17 cellular contexts compared by ENCODE assay signal in the genomic region with DNA sequence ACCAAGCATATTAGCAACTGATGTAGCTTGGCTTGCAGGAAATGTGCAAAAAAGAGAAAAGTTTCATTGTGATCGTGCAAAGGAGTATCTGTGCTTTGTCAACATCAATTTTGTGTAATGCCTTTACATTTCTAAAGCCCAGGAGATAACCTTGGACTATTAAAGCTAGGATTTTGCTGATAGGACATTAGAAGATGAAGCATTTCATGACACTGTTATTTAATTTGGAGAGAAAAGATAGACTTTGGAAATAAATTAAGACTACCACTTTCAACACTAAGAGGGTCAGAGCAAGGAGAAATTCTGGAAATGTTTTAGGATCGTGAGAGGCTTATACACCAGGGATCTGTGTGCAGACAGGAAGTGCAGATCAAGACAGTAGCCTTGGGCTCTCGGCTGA.
DNase-seq lines count a peak whose midpoint lies in the region; ATAC-seq, FAIRE-seq and TF ChIP-seq lines count a peak whose summit lies in the region.
"Had no signal": no experiment of that assay in that cellular context is flagged by ENCODE, and none has a peak within 500 bp of the region (broad histone marks: within the 10 kb centered on the region; RNA-seq: fewer than 3 reads in every experiment).

No MANE protein-coding gene starts in this region.

- H3K36me3 ChIP-seq in ACC112 (ENCODE audit: insufficient read depth, low read length) (no peaks in the 10 kb centered on the region), SK-N-MC (ENCODE audit: insufficient read depth, low read length) (no peaks in the 10 kb centered on the region), neural progenitor cell (no peaks in the 10 kb centered on the region)
- no peaks in the 10 kb centered on the region for H3K36me3 ChIP-seq in naive thymus-derived CD4-positive, alpha-beta T cell (ENCODE audit: control insufficient read depth in 2 of 3, insufficient read depth in 3 of 3, low read length in 3 of 3)

- no peak for ATAC-seq in HG03565 (IDR thresholded peaks at IDR 0.05; ENCODE audit: unreplicated experiment)
- ATAC-seq in naive thymus-derived CD4-positive, alpha-beta T cell = no peak

- no peak for FAIRE-seq in GM12891 (lab: Jason Lieb, UNC)

- H3F3A ChIP-seq in neural progenitor cell (ENCODE audit: low read depth) = no peaks in the 10 kb centered on the region

- H3K4me1 ChIP-seq in ACC112 (ENCODE audit: control insufficient read depth, insufficient read depth, low read length, unreplicated experiment) (no peaks in the 10 kb centered on the region), neural progenitor cell (no peaks in the 10 kb centered on the region)
- H3K4me1 ChIP-seq in naive thymus-derived CD4-positive, alpha-beta T cell (ENCODE audit: control insufficient read depth in 2 of 2, insufficient read depth in 2 of 2, low read length in 2 of 2) = no peaks in the 10 kb centered on the region

- H3K9me3 Mint-ChIP-seq in neural progenitor cell = no peaks in the 10 kb centered on the region
- no peaks in the 10 kb centered on the region for H3K9me3 Mint-ChIP-seq in naive thymus-derived CD4-positive, alpha-beta T cell

- CTCF ChIA-PET in naive thymus-derived CD4-positive, alpha-beta T cell (lab: Charles Lee) = no interaction called here

- H3K27ac ChIP-seq in ACC112 (ENCODE audit: low read depth, low read length) = no peak overlapping the region
- H3K27ac ChIP-seq in SK-N-MC = no peak overlapping the region
- no peak overlapping the region for H3K27ac ChIP-seq in neural progenitor cell
- no peak overlapping the region for H3K27ac ChIP-seq in naive thymus-derived CD4-positive, alpha-beta T cell (ENCODE audit: low read depth, low read length)
- H3K27ac ChIP-seq: C4-2B had no signal

- H3K27me3 ChIP-seq in ACC112 (ENCODE audit: insufficient read depth, low read length) (no peaks in the 10 kb centered on the region), neural progenitor cell (no peaks in the 10 kb centered on the region)
- no peaks in the 10 kb centered on the region for H3K27me3 ChIP-seq in naive thymus-derived CD4-positive, alpha-beta T cell (ENCODE audit: control insufficient read depth in 2 of 2, insufficient read depth in 2 of 2, low read length in 2 of 2)

- H3K4me1 Mint-ChIP-seq in neural progenitor cell = peaks cover 59% of the 10 kb centered on the region
- H3K4me1 Mint-ChIP-seq in naive thymus-derived CD4-positive, alpha-beta T cell = no peaks in the 10 kb centered on the region

- no peaks in the 10 kb centered on the region for H4K20me1 ChIP-seq in neural progenitor cell (ENCODE audit: low read depth)

- H3K27ac Mint-ChIP-seq in neural progenitor cell = peak overlapping the region; percentile 94
- no peak overlapping the region for H3K27ac Mint-ChIP-seq in naive thymus-derived CD4-positive, alpha-beta T cell
- H3K27ac Mint-ChIP-seq: H9 had no signal

- H3K4me3 ChIP-seq in ACC112 (ENCODE audit: low read depth, low read length) (no peak overlapping the region), SK-N-MC (0 out of 2 replicates have a peak overlapping the region, but pooled peaks have one; percentile 15), neural progenitor cell (no peak overlapping the region)
- H3K4me3 ChIP-seq in naive thymus-derived CD4-positive, alpha-beta T cell (ENCODE audit: low read length) = no peak overlapping the region

- no peaks in the 10 kb centered on the region for H3K9me3 ChIP-seq in SK-N-MC (ENCODE audit: low read depth, low read length)
- H3K9me3 ChIP-seq in neural progenitor cell (ENCODE audit: low read depth) = no peaks in the 10 kb centered on the region
- no peaks in the 10 kb centered on the region for H3K9me3 ChIP-seq in naive thymus-derived CD4-positive, alpha-beta T cell (ENCODE audit: control insufficient read depth in 2 of 3, low read length in 3 of 3)

- no peak for TF ChIP-seq CTCF in neural progenitor cell (IDR thresholded peaks at IDR 0.05)

- H3K27me3 Mint-ChIP-seq in neural progenitor cell (ENCODE audit: insufficient read depth, low read depth) = peaks cover 2% of the 10 kb centered on the region
- peaks cover 0 to 6% (median 0%) of the 10 kb centered on the region in 5 donors for H3K27me3 Mint-ChIP-seq in naive thymus-derived CD4-positive, alpha-beta T cell

- H2AFZ ChIP-seq in ACC112 (ENCODE audit: low read length, unreplicated experiment) (peak overlapping the region; percentile 68), neural progenitor cell (replicated peaks) (no peak overlapping the region)

- POLR2A ChIA-PET in naive thymus-derived CD4-positive, alpha-beta T cell (lab: Charles Lee) = no interaction called here

- no peak overlapping the region for H3K4me2 ChIP-seq in neural progenitor cell

- H3K9ac ChIP-seq in SK-N-MC (ENCODE audit: insufficient read length) (no peak overlapping the region), neural progenitor cell (no peak overlapping the region)

- TF ChIP-seq POLR2A in GM12891 (IDR thresholded peaks at IDR 0.05; ENCODE audit: low read depth, low read length) = no peak

- H3K79me2 ChIP-seq in ACC112 (ENCODE audit: control insufficient read depth, insufficient read depth, low read length, unreplicated experiment) (no peaks in the 10 kb centered on the region), neural progenitor cell (ENCODE audit: low read depth) (no peaks in the 10 kb centered on the region)

- no peak for DNase-seq in SK-N-MC (ENCODE audit: low read depth, low spot score)
- peak; percentile 31 for DNase-seq in foreskin melanocyte
- no peak for DNase-seq in neural progenitor cell (ENCODE audit: low spot score)
- no peak for DNase-seq in activated CD4-positive, alpha-beta T cell treated with anti-CD3 and anti-CD28 coated beads for 48 hours
- DNase-seq in GM12891 (ENCODE audit: insufficient read length, low spot score) = no peak
- DNase-seq in naive thymus-derived CD4-positive, alpha-beta T cell = no peak
- DNase-seq: 8988T; DMS53; H9; NCI-H187; NCI-H345; NCI-H526 treated with DMSO at 0.1 percent for 48 hours; NK-92 treated with Interleukin-12 subunit alpha and Interleukin-12 subunit beta, amount 100 ng/mL, for 24 hours; SHP77 treated with DMSO at 0.1 percent for 48 hours had no signal

- intact Hi-C loops in naive thymus-derived CD4-positive, alpha-beta T cell (cut with micrococcal nuclease) = no loop called here

- no peak overlapping the region for H3K4me3 Mint-ChIP-seq in neural progenitor cell
- H3K4me3 Mint-ChIP-seq in naive thymus-derived CD4-positive, alpha-beta T cell = no peak overlapping the region
- H3K4me3 Mint-ChIP-seq: H9 had no signal

- H3K36me3 Mint-ChIP-seq in neural progenitor cell = peaks cover 2% of the 10 kb centered on the region
- H3K36me3 Mint-ChIP-seq in naive thymus-derived CD4-positive, alpha-beta T cell = peaks cover 0 to 4% (median 0%) of the 10 kb centered on the region in 5 donors

TF ChIP-seq in GM12891, 5 proteins besides CTCF, POLR2A, EP300 and RAD21:
- TF ChIP-seq POU2F2 (IDR thresholded peaks at IDR 0.05; ENCODE audit: low read depth, low read length) (no peak), POLR2AphosphoS5 (IDR thresholded peaks at IDR 0.05; ENCODE audit: low read depth, low read length) (no peak), SPI1 (IDR thresholded peaks at IDR 0.05; ENCODE audit: low read depth, low read length) (no peak), TAF1 (IDR thresholded peaks at IDR 0.05; ENCODE audit: low read depth, low read length) (no peak), PAX5 (IDR thresholded peaks at IDR 0.05; ENCODE audit: insufficient read depth, low read length, severe bottlenecking) (no peak)
